ENCODE assay signal across 8 cellular contexts in genomic region chr17:76072149-76072858, GRCh38. TPM values are rescaled to one million over a fixed set of nuclear protein-coding genes. Genes with fewer than 3 reads are reported as not detected.
A peak's percentile ranks its signal among the peaks of the same experiment; 100 is the strongest.
DNase-seq lines count a peak whose midpoint lies in the region; ATAC-seq, FAIRE-seq and TF ChIP-seq lines count a peak whose summit lies in the region.

Gene SRP68 (minus strand): TSS chr17:76072517. CDS start chr17:76072491, 26 bp downstream.

- H3K9me1 ChIP-seq in endothelial cell of umbilical vein (replicated peaks; ENCODE audit: control insufficient read depth, extremely low read depth, insufficient read depth, low read length) = no peaks in the 10 kb centered on the region

- under 1% methylated on average over 57 of the region's 57 CpGs for WGBS in HUES64

- DNase-seq in COLO829 (ENCODE audit: low spot score) = peak; percentile 92
- peak; percentile 74 for DNase-seq in activated T-cell treated with anti-CD3 and anti-CD28 coated beads for 1 hour (ENCODE audit: low read depth)
- DNase-seq in endothelial cell of umbilical vein (ENCODE audit: low read depth, low spot score) = peak; percentile 94
- DNase-seq in middle frontal gyrus (ENCODE audit: extremely low spot score, low spot score) = peak; percentile 92
- DNase-seq in stimulated activated CD8-positive, alpha-beta memory T cell treated with anti-CD3 and anti-CD28 coated beads, Interleukin-2, amount 100 ng/mL, for 1 hour (ENCODE audit: low read depth in 2 of 2) = peak; percentile 61 to 72

- H3K4me1 ChIP-seq in HUES64 (ENCODE audit: insufficient read depth, low read length) = 0 out of 2 replicates have a peak, but pooled peaks cover 4% of the 10 kb centered on the region
- H3K4me1 ChIP-seq in OCI-LY3 (ENCODE audit: low read length) = peaks cover 8% of the 10 kb centered on the region; the same call in 1 of the 2 replicates
- peaks cover 16% of the 10 kb centered on the region for H3K4me1 ChIP-seq in endothelial cell of umbilical vein (ENCODE audit: control insufficient read depth, extremely low read depth, insufficient read depth, low read length)

- intact Hi-C loops in endothelial cell of umbilical vein (cut with micrococcal nuclease) = loop anchor here (1.0 to 5.0 kb wide), 2 partner anchors 31 to 45 kb away; partner anchors contain the start of genes EVPL and EXOC7

- H3K4me2 ChIP-seq in OCI-LY3 (ENCODE audit: low read length) = peak within 1 kb of the TSS; percentile 82
- H3K4me2 ChIP-seq in endothelial cell of umbilical vein (ENCODE audit: insufficient read depth, low read length) = peak within 1 kb of the TSS; percentile 90

- peak; percentile 96 for TF ChIP-seq POLR2A in endothelial cell of umbilical vein (IDR thresholded peaks at IDR 0.05; ENCODE audit: low read depth, low read length)

- H2AFZ ChIP-seq in OCI-LY3 (ENCODE audit: low read depth, low read length) = peak within 1 kb of the TSS; percentile 92
- peak within 1 kb of the TSS; percentile 93 for H2AFZ ChIP-seq in endothelial cell of umbilical vein (ENCODE audit: low read depth, low read length)

- dilution Hi-C loops in endothelial cell of umbilical vein (cut with MboI; ENCODE audit: extremely low pct_ligation_motif_present, low sequenced_read_pairs) = no loop called here

- H3K9me3 ChIP-seq in HUES64 (ENCODE audit: insufficient read depth, low read depth, low read length) (no peaks in the 10 kb centered on the region), OCI-LY3 (ENCODE audit: insufficient read depth, low read length) (no peaks in the 10 kb centered on the region), endothelial cell of umbilical vein (replicated peaks; ENCODE audit: control insufficient read depth, insufficient read depth, low read length) (no peaks in the 10 kb centered on the region)

- CTCF ChIA-PET in endothelial cell of umbilical vein (lab: Charles Lee) = interaction anchor here (1.0 to 1.7 kb wide), 3 partner anchors 11 to 58 kb away, joined by 3 to 10 read pairs (median 3); no protein-coding TSS in a partner anchor

- H3K27ac ChIP-seq in HUES64 (ENCODE audit: low read depth, low read length) (peak within 1 kb of the TSS; percentile 44; the same call in 1 of the 2 replicates), OCI-LY3 (ENCODE audit: low read length) (peak within 1 kb of the TSS; percentile 46), endothelial cell of umbilical vein (ENCODE audit: insufficient read depth, low read depth, low read length) (peak within 1 kb of the TSS; percentile 67)

- H3K4me3 ChIP-seq in HUES64 (ENCODE audit: low read length) (peak within 1 kb of the TSS; percentile 86), OCI-LY3 (ENCODE audit: low read length) (peak within 1 kb of the TSS; percentile 94), endothelial cell of umbilical vein (replicated peaks in 1 of 3; ENCODE audit: insufficient read depth in 1 of 3, low read depth in 1 of 3, low read length in 3 of 3) (peak within 1 kb of the TSS; percentile 59 to 95 (median 73))

- peak; percentile 98 for FAIRE-seq in endothelial cell of umbilical vein (lab: Jason Lieb, UNC)

- no peaks in the 10 kb centered on the region for H4K20me1 ChIP-seq in OCI-LY3 (ENCODE audit: insufficient read depth, low read length)
- no peaks in the 10 kb centered on the region for H4K20me1 ChIP-seq in endothelial cell of umbilical vein (replicated peaks; ENCODE audit: control insufficient read depth, extremely low read depth, insufficient read depth, low read length)

- peaks cover 43% of the 10 kb centered on the region for H3K27me3 ChIP-seq in HUES64 (ENCODE audit: insufficient read depth, low read length)
- H3K27me3 ChIP-seq in OCI-LY3 (ENCODE audit: low read depth, low read length) = no peaks in the 10 kb centered on the region
- peaks cover 34 to 40% of the 10 kb centered on the region in 2 experiments for H3K27me3 ChIP-seq in endothelial cell of umbilical vein (ENCODE audit: control insufficient read depth in 2 of 2, insufficient read depth in 2 of 2, low read length in 2 of 2)

- BruUV-seq in endothelial cell of umbilical vein (replicated peaks; lab: Mats Ljungman, UMichigan) = no TSS peak

- H3K79me2 ChIP-seq in OCI-LY3 (ENCODE audit: low read length) = peaks cover 38% of the 10 kb centered on the region
- H3K79me2 ChIP-seq in endothelial cell of umbilical vein (ENCODE audit: control insufficient read depth, insufficient read depth, low read length) = peaks cover 35% of the 10 kb centered on the region

- POLR2A ChIA-PET in endothelial cell of umbilical vein (lab: Charles Lee) = interaction anchor here (0.9 to 1.2 kb wide), 2 partner anchors 9 to 31 kb away, joined by 5 to 8 read pairs; no protein-coding TSS in a partner anchor

- H3K36me3 ChIP-seq in HUES64 (ENCODE audit: insufficient read depth, low read length) (peaks cover 16% of the 10 kb centered on the region), OCI-LY3 (replicated peaks; ENCODE audit: low read depth, low read length) (peaks cover 7% of the 10 kb centered on the region), endothelial cell of umbilical vein (ENCODE audit: control insufficient read depth in 2 of 2, extremely low read depth in 1 of 2, insufficient read depth in 2 of 2, low read length in 2 of 2) (peaks cover 0 to 7% of the 10 kb centered on the region in 2 experiments)

- peak; percentile 94 for ATAC-seq in GM21381 (IDR thresholded peaks at IDR 0.05; ENCODE audit: unreplicated experiment)

- no peak for TF ChIP-seq CTCF in OCI-LY3 (IDR thresholded peaks at IDR 0.05; ENCODE audit: low read depth, low read length)
- TF ChIP-seq CTCF in endothelial cell of umbilical vein (IDR thresholded peaks at IDR 0.05; ENCODE audit: extremely low read depth in 1 of 2, insufficient read depth in 1 of 2, low read depth in 1 of 2, low read length in 2 of 2) = no peak

- H3K9ac ChIP-seq in HUES64 (ENCODE audit: low read depth, low read length) (peak within 1 kb of the TSS; percentile 81), OCI-LY3 (ENCODE audit: low read length) (peak within 1 kb of the TSS; percentile 91), endothelial cell of umbilical vein (replicated peaks; ENCODE audit: extremely low read depth, insufficient read depth, low read length) (peak within 1 kb of the TSS; percentile 82)

TF ChIP-seq in endothelial cell of umbilical vein, 7 proteins besides CTCF, POLR2A, EP300 and RAD21:
- TF ChIP-seq MYC (IDR thresholded peaks at IDR 0.05; ENCODE audit: low read depth, low read length) = peak; percentile 2
- no peak for TF ChIP-seq FOS (IDR thresholded peaks at IDR 0.05; ENCODE audit: borderline replicate concordance, insufficient read depth, low read length)
- TF ChIP-seq MAX (IDR thresholded peaks at IDR 0.05; ENCODE audit: insufficient read depth, insufficient read length) = peak; percentile 63
- TF ChIP-seq POLR2AphosphoS5 (IDR thresholded peaks at IDR 0.05; ENCODE audit: insufficient read depth, low read depth, low read length) = peak; percentile 93

RNA-seq across cellular contexts. Expression of gene SRP68, which starts in this region (rescaled TPM):
- polyA plus RNA-seq in HUES64 (2013, experiment 1 of 2) = 59.6 TPM
- 60.2 TPM for polyA plus RNA-seq in HUES64 (2013, experiment 2 of 2)
- total RNA-seq in endothelial cell of umbilical vein = 77.6 and 81.7 TPM in 2 replicates
- 55.8 and 64.6 TPM in 2 replicates for polyA plus RNA-seq in endothelial cell of umbilical vein
- polyA plus RNA-seq in endothelial cell of umbilical vein (2011; cell fraction: cytosol; rRNA removed) = 60.5 and 79.4 TPM in 2 replicates
- polyA plus RNA-seq in endothelial cell of umbilical vein (2011; cell fraction: nucleus; rRNA removed) = 62.9 and 65.6 TPM in 2 replicates
- 73.2 and 88.3 TPM in 2 replicates for polyA plus RNA-seq in endothelial cell of umbilical vein (2012)
- 63.1 and 67.7 TPM in 2 replicates for polyA minus RNA-seq in endothelial cell of umbilical vein
- polyA minus RNA-seq in endothelial cell of umbilical vein (2011; cell fraction: cytosol; rRNA and poly(A)+ RNA removed) = 28.5 TPM
- 47.6 and 56.8 TPM in 2 replicates for polyA minus RNA-seq in endothelial cell of umbilical vein (2011; cell fraction: nucleus; rRNA and poly(A)+ RNA removed)

Comparison
In these comparisons a context has a peak if more than half of its experiments do, and no peak if none do; other contexts are left out.
1. Peak in every context shown above with its lines: DNase-seq, ATAC-seq, H3K4me3 ChIP-seq and H3K27ac ChIP-seq.